ENCODE assay signal across 20 cellular contexts in genomic region chr3:172290457-172290856, GRCh38.
"Had no signal": no experiment of that assay in that cellular context is flagged by ENCODE, and none has a peak within 500 bp of the region (broad histone marks: within the 10 kb centered on the region; RNA-seq: fewer than 3 reads in every experiment).

No MANE protein-coding gene starts in this region.

- H3K9me3 ChIP-seq: upper lobe of right lung had no signal

- H3K9ac ChIP-seq: parathyroid adenoma had no signal

- H3K4me3 ChIP-seq: upper lobe of right lung had no signal

- H3K27ac Mint-ChIP-seq: activated B cell treated with CpG ODN at 0.5 μM for 24 hours; activated CD4-positive, alpha-beta T cell treated with anti-CD3 and anti-CD28 coated beads for 36 hours; activated naive CD8-positive, alpha-beta T cell treated with anti-CD3 and anti-CD28 coated beads for 36 hours; T-helper 1 cell treated with Interleukin-12 subunit alpha and Interleukin-12 subunit beta and Interleukin-4 antibody, amounts not matched to agents 30 μg/mL and 1 μg/mL, for 36 hours had no signal

- DNase-seq: activated B cell treated with CpG ODN at 0.5 μM for 24 hours; activated CD4-positive, alpha-beta T cell treated with anti-CD3 and anti-CD28 coated beads for 36 hours; activated CD4-positive, alpha-beta T cell treated with anti-CD3 and anti-CD28 coated beads, Interleukin-2, amount 50 U/mL, for 48 hours; activated CD8-positive, alpha-beta memory T cell treated with anti-CD3 and anti-CD28 coated beads, Interleukin-2, amount 50 U/mL, for 48 hours; activated naive CD4-positive, alpha-beta T cell treated with Interleukin-2 at 50 U/mL for 16 hours; activated naive CD8-positive, alpha-beta T cell treated with anti-CD3 and anti-CD28 coated beads for 36 hours; activated T-cell treated with anti-CD3 and anti-CD28 coated beads, Interleukin-2, amount 50 U/mL, for 48 hours; amniotic stem cell; effector CD8-positive, alpha-beta T cell; islet precursor cell; left colon; naive thymus-derived CD4-positive, alpha-beta T cell; spleen; stimulated activated CD4-positive, alpha-beta T cell treated with anti-CD3 and anti-CD28 coated beads, Interleukin-4, amount 100 ng/mL, for 1 hour; stimulated activated naive CD4-positive, alpha-beta T cell; upper lobe of right lung had no signal

- H3K4me1 Mint-ChIP-seq: activated CD4-positive, alpha-beta T cell treated with anti-CD3 and anti-CD28 coated beads for 36 hours had no signal

- H3K4me3 Mint-ChIP-seq: activated B cell treated with CpG ODN at 0.5 μM for 24 hours; activated CD4-positive, alpha-beta T cell treated with anti-CD3 and anti-CD28 coated beads for 36 hours; activated naive CD8-positive, alpha-beta T cell treated with anti-CD3 and anti-CD28 coated beads for 36 hours; T-helper 1 cell treated with Interleukin-12 subunit alpha and Interleukin-12 subunit beta and Interleukin-4 antibody, amounts not matched to agents 30 μg/mL and 1 μg/mL, for 36 hours had no signal

- H3K27me3 Mint-ChIP-seq: activated B cell treated with CpG ODN at 0.5 μM for 24 hours; activated CD4-positive, alpha-beta T cell treated with anti-CD3 and anti-CD28 coated beads for 36 hours; activated naive CD8-positive, alpha-beta T cell treated with anti-CD3 and anti-CD28 coated beads for 36 hours; dendritic cell treated with granulocyte-macrophage colony-stimulating factor and Interleukin-4, amounts not matched to agents 40 ng/mL and 50 ng/mL, for 4 days; naive thymus-derived CD4-positive, alpha-beta T cell had no signal

- H3K9me3 Mint-ChIP-seq: activated naive CD8-positive, alpha-beta T cell treated with anti-CD3 and anti-CD28 coated beads for 36 hours; T-helper 1 cell treated with Interleukin-12 subunit alpha and Interleukin-12 subunit beta and Interleukin-4 antibody, amounts not matched to agents 30 μg/mL and 1 μg/mL, for 36 hours had no signal

- H3K27me3 ChIP-seq: spleen, upper lobe of right lung had no signal

- ATAC-seq: activated CD4-positive, alpha-beta T cell treated with anti-CD3 and anti-CD28 coated beads for 36 hours; esophagus mucosa; naive thymus-derived CD4-positive, alpha-beta T cell; upper lobe of right lung had no signal

- H3K27ac ChIP-seq: parathyroid adenoma, upper lobe of right lung had no signal
